Comparison of ENCODE assay signal across 9 cellular contexts in genomic region chr16:31833047-31833446, GRCh38.
"Had no signal": no experiment of that assay in that cellular context is flagged by ENCODE, and none has a peak within 500 bp of the region (broad histone marks: within the 10 kb centered on the region; RNA-seq: fewer than 3 reads in every experiment).

No MANE protein-coding gene starts in this region.

- H3K36me3 ChIP-seq: HAP-1 had no signal

- H3K27ac ChIP-seq: GM23248, HL-60 had no signal

- H3K4me1 ChIP-seq: HAP-1 had no signal

- ATAC-seq: HCT116, HepG2 had no signal

- H3K4me3 Mint-ChIP-seq: HFFc6, IgD-negative memory B cell had no signal

- H3K4me3 ChIP-seq: GM23248, HAP-1 had no signal

- DNase-seq: GM23248, GOT3, H7, HFFc6 had no signal

- H3K27ac Mint-ChIP-seq: HFFc6, IgD-negative memory B cell had no signal

- H3K9me3 ChIP-seq: HAP-1 had no signal
